Comparison of ENCODE assay signal across 1 cellular context in genomic region chr21:42983102-42983501, GRCh38.
TF ChIP-seq lines count a peak whose summit lies in the region.

No MANE protein-coding gene starts in this region.

TF ChIP-seq in GM12878, 131 proteins besides CTCF, POLR2A, EP300 and RAD21:
- no peak for TF ChIP-seq SRF (IDR thresholded peaks at IDR 0.05; ENCODE audit: low read depth in 2 of 2, low read length in 2 of 2)
